In genomic region chr2:168211664-168212163, GRCh38 we compare ENCODE assay signal across 10 cellular contexts. TPM values are rescaled to one million over a fixed set of nuclear protein-coding genes. Genes with fewer than 3 reads are reported as not detected.
DNase-seq lines count a peak whose midpoint lies in the region; ATAC-seq and FAIRE-seq lines count a peak whose summit lies in the region.
"Had no signal": no experiment of that assay in that cellular context is flagged by ENCODE, and none has a peak within 500 bp of the region (broad histone marks: within the 10 kb centered on the region; RNA-seq: fewer than 3 reads in every experiment).

No MANE protein-coding gene starts in this region.

- peaks cover 0 to 2% of the 10 kb centered on the region in 2 donors for H3K36me3 ChIP-seq in small intestine (ENCODE audit: control insufficient read depth in 2 of 2, insufficient read depth in 2 of 2, low read length in 2 of 2)

- peak; percentile 72 for ATAC-seq in GM19025 (IDR thresholded peaks at IDR 0.05; ENCODE audit: low read depth, unreplicated experiment)
- peak; percentile 64 for ATAC-seq in HG03135 (IDR thresholded peaks at IDR 0.05; ENCODE audit: unreplicated experiment)
- ATAC-seq in GM19455 (IDR thresholded peaks at IDR 0.05; ENCODE audit: unreplicated experiment): no peak

- H3K4me3 Mint-ChIP-seq in activated naive CD8-positive, alpha-beta T cell: peak overlapping the region; percentile 60

- no peaks in the 10 kb centered on the region for H3K9me3 ChIP-seq in small intestine (ENCODE audit: control insufficient read depth, low read depth)

- H3K9me3 Mint-ChIP-seq in activated naive CD8-positive, alpha-beta T cell (ENCODE audit: low read depth): no peaks in the 10 kb centered on the region

- H3K27me3 Mint-ChIP-seq in activated naive CD8-positive, alpha-beta T cell: no peaks in the 10 kb centered on the region

- H3K4me1 Mint-ChIP-seq in activated naive CD8-positive, alpha-beta T cell (ENCODE audit: low read depth): peaks cover 46% of the 10 kb centered on the region

- FAIRE-seq in small intestine (lab: Jason Lieb, UNC): no peak

- H3K4me1 ChIP-seq in small intestine (ENCODE audit: control insufficient read depth in 2 of 2, insufficient read depth in 1 of 2, low read depth in 1 of 2, low read length in 1 of 2): peaks cover 18 to 23% of the 10 kb centered on the region in 2 donors

- peaks cover 22% of the 10 kb centered on the region for H3K36me3 Mint-ChIP-seq in activated naive CD8-positive, alpha-beta T cell

- peak overlapping the region; percentile 92 for H3K27ac ChIP-seq in small intestine (ENCODE audit: low read depth in 1 of 2, low read length in 1 of 2)

- DNase-seq in small intestine: no peak
- no peak for DNase-seq in AG20443 (ENCODE audit: low spot score)
- DNase-seq in NCI-H2227 (lab: John Stamatoyannopoulos, UW; ENCODE audit: unreplicated experiment): no peak
- no peak for DNase-seq in HK-2 (ENCODE audit: unreplicated experiment)
- DNase-seq: activated effector memory CD4-positive, alpha-beta T cell treated with Interleukin-2 at 50 U/mL for 16 hours; NCI-H1417 treated with DMSO at 0.1 percent for 48 hours had no signal

- 36 to 52% (median 39%) methylated on average over 5 of the region's 5 CpGs for WGBS in small intestine, 3 donors

- no peak overlapping the region for H3K4me3 ChIP-seq in small intestine (ENCODE audit: low read depth in 1 of 2, low read length in 2 of 2)

- H3K27me3 ChIP-seq in small intestine (ENCODE audit: control insufficient read depth in 2 of 2, insufficient read depth in 2 of 2, low read length in 2 of 2): no peaks in the 10 kb centered on the region

- H3K27ac Mint-ChIP-seq in activated naive CD8-positive, alpha-beta T cell: peak overlapping the region; percentile 98

RNA-seq across cellular contexts. Expression of gene STK39, which starts 35.7 kb away (rescaled TPM):
- polyA plus RNA-seq in small intestine: 10 to 100 TPM; 41.0 to 68.7 (median 41.6) TPM
